26 cellular contexts compared by ENCODE assay signal in genomic region chr18:55974521-55974920, GRCh38.
A peak's percentile ranks its signal among the peaks of the same experiment; 100 is the strongest.
DNase-seq lines count a peak whose midpoint lies in the region; ATAC-seq and TF ChIP-seq lines count a peak whose summit lies in the region.
"Had no signal": no experiment of that assay in that cellular context is flagged by ENCODE, and none has a peak within 500 bp of the region (broad histone marks: within the 10 kb centered on the region; RNA-seq: fewer than 3 reads in every experiment).

No MANE protein-coding gene starts in this region.

- H3K4me1 Mint-ChIP-seq in GM23338 (peaks cover 7% of the 10 kb centered on the region; the same call in 2 of the 3 replicates), WTC11 (peaks cover 7% of the 10 kb centered on the region; the same call in 1 of the 2 replicates)
- H3K4me1 Mint-ChIP-seq in stimulated activated effector memory CD8-positive, alpha-beta T cell treated with anti-CD3 and anti-CD28 coated beads, Interleukin-12 subunit alpha, Interleukin-12 subunit beta, amount 100 ng/mL, for 72 hours, result no peaks in the 10 kb centered on the region
- H3K4me1 Mint-ChIP-seq: CD14-positive monocyte; CD4-positive, alpha-beta memory T cell; CD4-positive, CD25-positive, alpha-beta regulatory T cell; CD8-positive, alpha-beta memory T cell had no signal

- no peaks in the 10 kb centered on the region for H4K20me1 ChIP-seq in GM23338 (replicated peaks; ENCODE audit: insufficient read depth)
- H4K20me1 ChIP-seq: BLaER1 had no signal

- H3K79me2 ChIP-seq in GM23338 (replicated peaks; ENCODE audit: insufficient read depth), result no peaks in the 10 kb centered on the region

- no peaks in the 10 kb centered on the region for H3F3A ChIP-seq in GM23338 (replicated peaks; ENCODE audit: low read depth)

- CTCF ChIA-PET in WTC11 (lab: Charles Lee), result no interaction called here

- no peaks in the 10 kb centered on the region; the same call in 2 of the 3 replicates for H3K9me3 Mint-ChIP-seq in GM23338
- H3K9me3 Mint-ChIP-seq in WTC11, result peaks cover 7% of the 10 kb centered on the region
- H3K9me3 Mint-ChIP-seq in stimulated activated effector memory CD8-positive, alpha-beta T cell treated with anti-CD3 and anti-CD28 coated beads, Interleukin-12 subunit alpha, Interleukin-12 subunit beta, amount 100 ng/mL, for 72 hours, result peaks cover 5% of the 10 kb centered on the region

- no peaks in the 10 kb centered on the region for H3K36me3 ChIP-seq in GM23338 (ENCODE audit: insufficient read depth)
- H3K36me3 ChIP-seq: BE2C, BLaER1 had no signal

- H3K27ac ChIP-seq in GM23338 (ENCODE audit: low read depth), result no peak overlapping the region
- H3K27ac ChIP-seq: 22Rv1, A549, BLaER1 had no signal

- no peak overlapping the region for H2AFZ ChIP-seq in GM23338

- POLR2A ChIA-PET in WTC11 (lab: Charles Lee), result no interaction called here

- H3K4me1 ChIP-seq in GM23338 (ENCODE audit: insufficient read depth), result no peaks in the 10 kb centered on the region
- H3K4me1 ChIP-seq: A549, BE2C, BLaER1 had no signal

- H3K4me2 ChIP-seq in GM23338, result no peak overlapping the region
- H3K4me2 ChIP-seq: A549, BLaER1 had no signal

- H3K36me3 Mint-ChIP-seq in GM23338 (ENCODE audit: low read depth), result no peaks in the 10 kb centered on the region
- H3K36me3 Mint-ChIP-seq in WTC11, result no peaks in the 10 kb centered on the region
- H3K36me3 Mint-ChIP-seq in stimulated activated effector memory CD8-positive, alpha-beta T cell treated with anti-CD3 and anti-CD28 coated beads, Interleukin-12 subunit alpha, Interleukin-12 subunit beta, amount 100 ng/mL, for 72 hours, result no peaks in the 10 kb centered on the region
- H3K36me3 Mint-ChIP-seq: CD14-positive monocyte; CD4-positive, alpha-beta memory T cell; CD4-positive, CD25-positive, alpha-beta regulatory T cell; CD8-positive, alpha-beta memory T cell had no signal

- TF ChIP-seq CTCF in GM23338 (conservative IDR thresholded peaks at IDR 0.05; ENCODE audit: low read depth in 2 of 2) (no peak), WTC11 (IDR thresholded peaks at IDR 0.05) (no peak)

- H3K4me3 Mint-ChIP-seq in GM23338 (no peak overlapping the region), WTC11 (no peak overlapping the region)
- H3K4me3 Mint-ChIP-seq in stimulated activated effector memory CD8-positive, alpha-beta T cell treated with anti-CD3 and anti-CD28 coated beads, Interleukin-12 subunit alpha, Interleukin-12 subunit beta, amount 100 ng/mL, for 72 hours, result no peak overlapping the region
- H3K4me3 Mint-ChIP-seq: CD14-positive monocyte; CD4-positive, alpha-beta memory T cell; CD4-positive, CD25-positive, alpha-beta regulatory T cell; CD8-positive, alpha-beta memory T cell had no signal

- H3K27ac Mint-ChIP-seq in GM23338, result no peak overlapping the region; the same call in 1 of the 2 replicates
- no peak overlapping the region for H3K27ac Mint-ChIP-seq in WTC11
- no peak overlapping the region for H3K27ac Mint-ChIP-seq in stimulated activated effector memory CD8-positive, alpha-beta T cell treated with anti-CD3 and anti-CD28 coated beads, Interleukin-12 subunit alpha, Interleukin-12 subunit beta, amount 100 ng/mL, for 72 hours
- H3K27ac Mint-ChIP-seq: CD14-positive monocyte; CD4-positive, alpha-beta memory T cell; CD4-positive, CD25-positive, alpha-beta regulatory T cell; CD8-positive, alpha-beta memory T cell had no signal

- ATAC-seq in GM23338 (peak; percentile 60), WTC11 (peak; percentile 51)
- peak; percentile 37 for ATAC-seq in stimulated activated effector memory CD8-positive, alpha-beta T cell treated with anti-CD3 and anti-CD28 coated beads, Interleukin-12 subunit alpha, Interleukin-12 subunit beta, amount 100 ng/mL, for 72 hours
- ATAC-seq: A549, GM12878 had no signal

- H3K27me3 ChIP-seq in GM23338 (ENCODE audit: insufficient read depth), result no peaks in the 10 kb centered on the region
- H3K27me3 ChIP-seq: BE2C, BLaER1 had no signal

- DNase-seq in GM23338 (ENCODE audit: low spot score) (no peak), WTC11 (ENCODE audit: low spot score) (no peak), left kidney (ENCODE audit: low read depth, low spot score) (peak; percentile 2), cerebellar cortex (ENCODE audit: low spot score) (no peak), NK-92 (lab: John Stamatoyannopoulos, UW; ENCODE audit: unreplicated experiment) (no peak), AG08396 (ENCODE audit: low spot score) (no peak), NCI-H1930 (lab: John Stamatoyannopoulos, UW) (no peak)
- DNase-seq in stimulated activated effector memory CD8-positive, alpha-beta T cell treated with anti-CD3 and anti-CD28 coated beads, Interleukin-12 subunit alpha, Interleukin-12 subunit beta, amount 100 ng/mL, for 72 hours (ENCODE audit: low spot score in 2 of 2), result no peak
- DNase-seq: BE2C; C1 segment of cervical spinal cord; CD4-positive, alpha-beta memory T cell; CD4-positive, CD25-positive, alpha-beta regulatory T cell; CD8-positive, alpha-beta memory T cell; COR-L47; DMS 273 treated with DMSO at 0.1 percent for 48 hours; DMS153; DMS53; DMS79; DND-41; EL; GDM1 had no signal

- no peak overlapping the region for H3K4me3 ChIP-seq in GM23338
- H3K4me3 ChIP-seq: A549, BLaER1, GM12878 had no signal

- no peaks in the 10 kb centered on the region for H3K27me3 Mint-ChIP-seq in GM23338 (ENCODE audit: insufficient read depth, low read depth, poor library complexity)
- no peaks in the 10 kb centered on the region for H3K27me3 Mint-ChIP-seq in WTC11 (ENCODE audit: low read depth)
- H3K27me3 Mint-ChIP-seq: CD4-positive, alpha-beta memory T cell; CD8-positive, alpha-beta memory T cell had no signal

- H3K9me2 ChIP-seq in GM23338 (ENCODE audit: insufficient read depth), result peaks cover 6% of the 10 kb centered on the region; the same call in 1 of the 2 replicates

TF ChIP-seq in GM23338, 12 proteins besides CTCF, POLR2A, EP300 and RAD21 (continues in another document):
- no peak for TF ChIP-seq EZH2phosphoT487 (IDR thresholded peaks at IDR 0.05; ENCODE audit: unreplicated experiment)

TF ChIP-seq in WTC11, 78 proteins besides CTCF, POLR2A, EP300 and RAD21 (continues in another document):
- TF ChIP-seq STAT6 (CRISPR knock-in tag; conservative IDR thresholded peaks at IDR 0.05; ENCODE audit: low read depth) (no peak), CREM (CRISPR knock-in tag; IDR thresholded peaks at IDR 0.05) (no peak), KAT7 (CRISPR knock-in tag; IDR thresholded peaks at IDR 0.05; ENCODE audit: borderline replicate concordance) (no peak), ZNF396 (CRISPR knock-in tag; IDR thresholded peaks at IDR 0.05; ENCODE audit: borderline replicate concordance) (no peak), FOXP4 (CRISPR knock-in tag; IDR thresholded peaks at IDR 0.05) (no peak)
- TF ChIP-seq, protein P1, sequence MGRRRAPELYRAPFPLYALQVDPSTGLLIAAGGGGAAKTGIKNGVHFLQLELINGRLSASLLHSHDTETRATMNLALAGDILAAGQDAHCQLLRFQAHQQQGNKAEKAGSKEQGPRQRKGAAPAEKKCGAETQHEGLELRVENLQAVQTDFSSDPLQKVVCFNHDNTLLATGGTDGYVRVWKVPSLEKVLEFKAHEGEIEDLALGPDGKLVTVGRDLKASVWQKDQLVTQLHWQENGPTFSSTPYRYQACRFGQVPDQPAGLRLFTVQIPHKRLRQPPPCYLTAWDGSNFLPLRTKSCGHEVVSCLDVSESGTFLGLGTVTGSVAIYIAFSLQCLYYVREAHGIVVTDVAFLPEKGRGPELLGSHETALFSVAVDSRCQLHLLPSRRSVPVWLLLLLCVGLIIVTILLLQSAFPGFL (CRISPR knock-in tag; IDR thresholded peaks at IDR 0.05; ENCODE audit: borderline replicate concordance), result no peak
